Comparison of ENCODE assay signal across 39 cellular contexts in the genomic region with DNA sequence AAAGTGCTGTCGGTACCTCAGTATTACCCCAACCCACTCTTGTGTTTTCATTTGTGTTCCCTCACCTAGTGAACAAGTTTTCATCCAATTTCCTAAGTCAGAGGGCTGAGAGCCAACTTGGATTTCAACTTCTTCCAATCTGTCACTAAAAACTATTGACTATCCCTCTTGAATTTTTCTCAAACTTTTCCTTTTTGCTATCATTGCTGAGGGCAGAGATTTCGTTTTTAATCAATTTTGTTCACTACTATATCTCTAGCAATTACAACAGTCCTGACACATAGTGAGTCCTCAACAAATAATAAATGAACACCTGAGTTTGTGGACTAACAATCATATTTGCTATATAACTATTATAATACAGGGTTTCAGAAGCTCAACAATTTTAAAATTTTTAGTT. TPM values are rescaled to one million over a fixed set of nuclear protein-coding genes. Genes with fewer than 3 reads are reported as not detected.
"Had no signal": no experiment of that assay in that cellular context is flagged by ENCODE, and none has a peak within 500 bp of the region (broad histone marks: within the 10 kb centered on the region; RNA-seq: fewer than 3 reads in every experiment).

No MANE protein-coding gene starts in this region.

- FAIRE-seq: astrocyte, bronchial epithelial cell had no signal

- DNase-seq: activated effector memory CD4-positive, alpha-beta T cell treated with anti-CD3 and anti-CD28 coated beads, Interleukin-2, amount 50 U/mL, for 16 hours; activated effector memory CD4-positive, alpha-beta T cell treated with Interleukin-2 at 50 U/mL for 16 hours; activated gamma-delta T cell; activated gamma-delta T cell treated with Interleukin-2 at 50 U/mL for 16 hours; activated naive CD4-positive, alpha-beta T cell; activated naive CD4-positive, alpha-beta T cell treated with anti-CD3 and anti-CD28 coated beads for 36 hours; activated naive CD4-positive, alpha-beta T cell treated with anti-CD3 and anti-CD28 coated beads, Interleukin-2, amount 10 ng/mL, durations not matched to agents 7 days and 5 days; activated naive CD4-positive, alpha-beta T cell treated with anti-CD3 and anti-CD28 coated beads, Interleukin-2, amount 50 U/mL, for 16 hours; activated naive CD4-positive, alpha-beta T cell treated with Interleukin-2 at 50 U/mL for 16 hours; activated naive CD8-positive, alpha-beta T cell treated with anti-CD3 and anti-CD28 coated beads for 36 hours; activated naive CD8-positive, alpha-beta T cell treated with anti-CD3 and anti-CD28 coated beads, Interleukin-2, amount 10 ng/mL, durations not matched to agents 7 days and 5 days; activated naive CD8-positive, alpha-beta T cell treated with anti-CD3 and anti-CD28 coated beads, Interleukin-2, amount 50 U/mL, for 24 hours; activated T-cell treated with anti-CD3 and anti-CD28 coated beads, Interleukin-2, amount 50 U/mL, for 24 hours; activated T-cell treated with anti-CD3 and anti-CD28 coated beads, Interleukin-2, amount 50 U/mL, for 4 hours; activated T-cell treated with anti-CD3 and anti-CD28 coated beads, Interleukin-2, amount 50 U/mL, for 48 hours; activated T-cell treated with anti-CD3 and anti-CD28 coated beads, Interleukin-2, amount 50 U/mL, for 72 hours; adrenal gland; amniotic stem cell; amygdala; anterior cingulate cortex; aorta; body of pancreas; brain microvascular endothelial cell; caudate nucleus; central memory CD4-positive, alpha-beta T cell; cerebellar nuclear complex had no signal

- H3K27me3 ChIP-seq: adrenal gland, ascending aorta, body of pancreas, brain microvascular endothelial cell, breast epithelium, cardiac muscle cell had no signal

- H3K27ac ChIP-seq: adrenal gland, ascending aorta, body of pancreas, brain microvascular endothelial cell, breast epithelium, cardiac muscle cell had no signal

- ATAC-seq: activated naive CD4-positive, alpha-beta T cell treated with anti-CD3 and anti-CD28 coated beads, Interleukin-2, amount 50 U/mL, for 72 hours; activated naive CD8-positive, alpha-beta T cell treated with anti-CD3 and anti-CD28 coated beads, Interleukin-2, amount 50 U/mL, for 24 hours; activated T-cell treated with anti-CD3 and anti-CD28 coated beads, Interleukin-2, amount 50 U/mL, for 4 hours; activated T-cell treated with anti-CD3 and anti-CD28 coated beads, Interleukin-2, amount 50 U/mL, for 72 hours; activated T-helper 17 cell treated with anti-CD3 and anti-CD28 coated beads, Interleukin-2, amount 50 U/mL, for 72 hours; body of pancreas had no signal

- H3K9me3 ChIP-seq: adrenal gland, ascending aorta, body of pancreas, breast epithelium had no signal

- H3K36me3 ChIP-seq: adrenal gland, ascending aorta, brain microvascular endothelial cell, breast epithelium, cardiac muscle cell had no signal

- H3K4me1 ChIP-seq: adrenal gland, ascending aorta, body of pancreas, breast epithelium had no signal

- H3K4me3 ChIP-seq: adrenal gland, ascending aorta, body of pancreas, breast epithelium, cardiac muscle cell had no signal

RNA-seq across cellular contexts. Expression of a gene that starts 29.0 kb away (rescaled TPM):
- total RNA-seq: activated naive CD4-positive, alpha-beta T cell treated with anti-CD3 and anti-CD28 coated beads, Interleukin-2, amount 50 U/mL, for 72 hours; activated naive CD8-positive, alpha-beta T cell treated with anti-CD3 and anti-CD28 coated beads for 36 hours; activated T-cell treated with anti-CD3 and anti-CD28 coated beads, Interleukin-2, amount 50 U/mL, for 4 hours; activated T-helper 1 cell treated with anti-CD3 and anti-CD28 coated beads, Interleukin-12 subunit alpha, Interleukin-12 subunit beta, Interleukin-2, Interleukin-4 antibody, amounts not matched to agents 30 ng/mL and 10 ng/mL and 1 ng/mL, durations not matched to agents 14 hours and 24 hours and 36 hours; activated T-helper 17 cell treated with anti-CD3 and anti-CD28 coated beads, Interleukin-2, amount 50 U/mL, for 72 hours; activated T-helper 2 cell treated with anti-CD3 and anti-CD28 coated beads, Interferon-gamma antibody, Interleukin-2, Interleukin-4, amounts not matched to agents 10 μg/mL and 5 μg/mL and 100 μg/mL, durations not matched to agents 14 hours and 24 hours and 36 hours; adrenal gland; ascending aorta; astrocyte; breast epithelium; bronchial epithelial cell; cardiac muscle cell; cardiac septum; cerebellum; chondrocyte had no signal
- polyA plus RNA-seq: adipose tissue, adrenal gland, aorta, cardiac muscle cell had no signal
